In genomic region chr9:133121200-133122166, GRCh38 we compare ENCODE assay signal across 8 cellular contexts. TPM values are rescaled to one million over a fixed set of nuclear protein-coding genes. Genes with fewer than 3 reads are reported as not detected.
DNase-seq lines count a peak whose midpoint lies in the region; ATAC-seq, FAIRE-seq and TF ChIP-seq lines count a peak whose summit lies in the region.

Gene RALGDS, minus strand, starts transcription at chr9:133121240. Its CDS starts 86 bp downstream, at chr9:133121154.

- dilution Hi-C loops in endothelial cell of umbilical vein (cut with MboI; ENCODE audit: extremely low pct_ligation_motif_present, low sequenced_read_pairs): no loop called here

- intact Hi-C loops in CD4-positive, alpha-beta T cell (cut with DNase I, micrococcal nuclease): loop anchor here (1.0 to 2.0 kb wide), 4 partner anchors 12 to 28 kb away; no protein-coding TSS in a partner anchor
- intact Hi-C loops in endothelial cell of umbilical vein (cut with micrococcal nuclease): loop anchor here (1.0 to 2.0 kb wide), 4 partner anchors 14 to 904 kb away; partner anchors contain the start of gene BRD3OS

- H3K27ac ChIP-seq in CD4-positive, alpha-beta T cell (ENCODE audit: low read depth, low read length): peak within 1 kb of the TSS; percentile 75
- H3K27ac ChIP-seq in OCI-LY3 (ENCODE audit: low read length) (peak within 1 kb of the TSS; percentile 28), endothelial cell of umbilical vein (ENCODE audit: insufficient read depth, low read depth, low read length) (no peak within 1 kb of the TSS)

- POLR2A ChIA-PET in CD4-positive, alpha-beta T cell (lab: Charles Lee): interaction anchor here (0.6 to 6.5 kb wide), 9 partner anchors 10 to 195 kb away, joined by 3 to 34 read pairs (median 5); partner anchors contain the start of gene GTF3C5
- POLR2A ChIA-PET in endothelial cell of umbilical vein (lab: Charles Lee): no interaction called here

- H3K27ac Mint-ChIP-seq in CD4-positive, alpha-beta T cell: peak within 1 kb of the TSS; percentile 96

- peaks cover 36% of the 10 kb centered on the region for H3K4me1 ChIP-seq in OCI-LY3 (ENCODE audit: low read length)
- H3K4me1 ChIP-seq in endothelial cell of umbilical vein (ENCODE audit: control insufficient read depth, extremely low read depth, insufficient read depth, low read length): peaks cover 31% of the 10 kb centered on the region

- no peaks in the 10 kb centered on the region for H3K27me3 Mint-ChIP-seq in CD4-positive, alpha-beta T cell

- TF ChIP-seq CTCF in CD4-positive, alpha-beta T cell (IDR thresholded peaks at IDR 0.05): no peak
- no peak for TF ChIP-seq CTCF in OCI-LY3 (IDR thresholded peaks at IDR 0.05; ENCODE audit: low read depth, low read length)
- TF ChIP-seq CTCF in endothelial cell of umbilical vein (IDR thresholded peaks at IDR 0.05; ENCODE audit: extremely low read depth in 1 of 2, insufficient read depth in 1 of 2, low read depth in 1 of 2, low read length in 2 of 2): no peak

- H3K4me1 Mint-ChIP-seq in CD4-positive, alpha-beta T cell (ENCODE audit: low read depth): peaks cover 62% of the 10 kb centered on the region

- H3K4me3 ChIP-seq in OCI-LY3 (ENCODE audit: low read length) (peak within 1 kb of the TSS; percentile 90), endothelial cell of umbilical vein (replicated peaks in 1 of 3; ENCODE audit: insufficient read depth in 1 of 3, low read depth in 1 of 3, low read length in 3 of 3) (peak within 1 kb of the TSS; percentile 34 to 45 (median 41))

- H2AFZ ChIP-seq in OCI-LY3 (ENCODE audit: low read depth, low read length): peak within 1 kb of the TSS; percentile 39; the same call in 1 of the 2 replicates
- peak within 1 kb of the TSS; percentile 9 for H2AFZ ChIP-seq in endothelial cell of umbilical vein (ENCODE audit: low read depth, low read length)

- no peaks in the 10 kb centered on the region for H3K9me1 ChIP-seq in endothelial cell of umbilical vein (replicated peaks; ENCODE audit: control insufficient read depth, extremely low read depth, insufficient read depth, low read length)

- ATAC-seq in CD4-positive, alpha-beta T cell (ENCODE audit: poor library complexity): peak; percentile 75
- ATAC-seq in GM21360 (IDR thresholded peaks at IDR 0.05; ENCODE audit: unreplicated experiment): peak; percentile 47

- H3K9ac ChIP-seq in OCI-LY3 (ENCODE audit: low read length) (peak within 1 kb of the TSS; percentile 71), endothelial cell of umbilical vein (replicated peaks; ENCODE audit: extremely low read depth, insufficient read depth, low read length) (peak within 1 kb of the TSS; percentile 47)

- peaks cover 21% of the 10 kb centered on the region for H3K36me3 Mint-ChIP-seq in CD4-positive, alpha-beta T cell (ENCODE audit: low read depth)

- H3K27me3 ChIP-seq in CD4-positive, alpha-beta T cell (ENCODE audit: control insufficient read depth, insufficient read depth, low read length): no peaks in the 10 kb centered on the region
- H3K27me3 ChIP-seq in OCI-LY3 (ENCODE audit: low read depth, low read length) (no peaks in the 10 kb centered on the region), endothelial cell of umbilical vein (ENCODE audit: control insufficient read depth in 2 of 2, insufficient read depth in 2 of 2, low read length in 2 of 2) (no peaks in the 10 kb centered on the region)

- H3K9me3 Mint-ChIP-seq in CD4-positive, alpha-beta T cell: no peaks in the 10 kb centered on the region

- BruUV-seq in endothelial cell of umbilical vein (replicated peaks; lab: Mats Ljungman, UMichigan): no TSS peak

- peak within 1 kb of the TSS; percentile 98 for H3K4me2 ChIP-seq in OCI-LY3 (ENCODE audit: low read length)
- H3K4me2 ChIP-seq in endothelial cell of umbilical vein (ENCODE audit: insufficient read depth, low read length): peak within 1 kb of the TSS; percentile 31

- peak; percentile 74 for FAIRE-seq in endothelial cell of umbilical vein (lab: Jason Lieb, UNC)

- DNase-seq in CD4-positive, alpha-beta T cell: peak; percentile 83 to 94 (median 90)
- DNase-seq in HUDEP-2 (lab: John Stamatoyannopoulos, UW; ENCODE audit: unreplicated experiment in 76 of 76): peak in 70 of 76 experiments; percentile 18 to 92 (median 78)
- peak; percentile 95 for DNase-seq in activated CD8-positive, alpha-beta memory T cell treated with anti-CD3 and anti-CD28 coated beads, Interleukin-2, amount 50 U/mL, for 48 hours
- DNase-seq in endothelial cell of umbilical vein (ENCODE audit: low read depth, low spot score): peak; percentile 73
- peak; percentile 95 for DNase-seq in midbrain (lab: John Stamatoyannopoulos, UW)
- peak; percentile 81 to 84 for DNase-seq in stimulated activated CD8-positive, alpha-beta memory T cell treated with anti-CD3 and anti-CD28 coated beads, Interleukin-15, amount 100 ng/mL, for 48 hours (ENCODE audit: low read depth in 2 of 2)

- CTCF ChIA-PET in CD4-positive, alpha-beta T cell (lab: Charles Lee): interaction anchor here (1.1 to 6.5 kb wide), 4 partner anchors 12 to 27 kb away, joined by 3 to 41 read pairs (median 10); no protein-coding TSS in a partner anchor
- CTCF ChIA-PET in endothelial cell of umbilical vein (lab: Charles Lee): interaction anchor here (1.2 to 5.3 kb wide), 2 partner anchors 12 to 22 kb away, joined by 5 to 72 read pairs; no protein-coding TSS in a partner anchor

- peak within 1 kb of the TSS; percentile 85 for H3K4me3 Mint-ChIP-seq in CD4-positive, alpha-beta T cell

- H3K79me2 ChIP-seq in OCI-LY3 (ENCODE audit: low read length): peaks cover 11% of the 10 kb centered on the region
- H3K79me2 ChIP-seq in endothelial cell of umbilical vein (ENCODE audit: control insufficient read depth, insufficient read depth, low read length): no peaks in the 10 kb centered on the region

- H3K36me3 ChIP-seq in OCI-LY3 (replicated peaks; ENCODE audit: low read depth, low read length) (no peaks in the 10 kb centered on the region), endothelial cell of umbilical vein (ENCODE audit: control insufficient read depth in 2 of 2, extremely low read depth in 1 of 2, insufficient read depth in 2 of 2, low read length in 2 of 2) (no peaks in the 10 kb centered on the region)

- H3K9me3 ChIP-seq in CD4-positive, alpha-beta T cell (ENCODE audit: control insufficient read depth, low read length): no peaks in the 10 kb centered on the region
- H3K9me3 ChIP-seq in OCI-LY3 (ENCODE audit: insufficient read depth, low read length) (no peaks in the 10 kb centered on the region), endothelial cell of umbilical vein (replicated peaks; ENCODE audit: control insufficient read depth, insufficient read depth, low read length) (no peaks in the 10 kb centered on the region)

- TF ChIP-seq POLR2A in endothelial cell of umbilical vein (IDR thresholded peaks at IDR 0.05; ENCODE audit: low read depth, low read length): no peak

- peaks cover 65% of the 10 kb centered on the region for H4K20me1 ChIP-seq in OCI-LY3 (ENCODE audit: insufficient read depth, low read length)
- H4K20me1 ChIP-seq in endothelial cell of umbilical vein (replicated peaks; ENCODE audit: control insufficient read depth, extremely low read depth, insufficient read depth, low read length): no peaks in the 10 kb centered on the region

TF ChIP-seq in endothelial cell of umbilical vein, 7 proteins besides CTCF, POLR2A, EP300 and RAD21:
- TF ChIP-seq EZH2 (IDR thresholded peaks at IDR 0.05; ENCODE audit: borderline replicate concordance, low read depth, low read length, severe bottlenecking): no peak
- TF ChIP-seq MAX (IDR thresholded peaks at IDR 0.05; ENCODE audit: insufficient read depth, insufficient read length): no peak
- TF ChIP-seq FOS (IDR thresholded peaks at IDR 0.05; ENCODE audit: borderline replicate concordance, insufficient read depth, low read length): no peak
- TF ChIP-seq GATA2 (IDR thresholded peaks at IDR 0.05; ENCODE audit: insufficient read depth, insufficient read length, low read depth, low read length): no peak
- TF ChIP-seq MYC (IDR thresholded peaks at IDR 0.05; ENCODE audit: low read depth, low read length): no peak
- no peak for TF ChIP-seq JUN (IDR thresholded peaks at IDR 0.05; ENCODE audit: borderline replicate concordance, insufficient read depth, insufficient read length, low read depth)
- no peak for TF ChIP-seq POLR2AphosphoS5 (IDR thresholded peaks at IDR 0.05; ENCODE audit: insufficient read depth, low read depth, low read length)

RNA-seq across cellular contexts. Expression of gene RALGDS, which starts in this region (rescaled TPM):
- total RNA-seq in CD4-positive, alpha-beta T cell: 100 to 1,000 TPM; 166 to 168 TPM
- total RNA-seq in endothelial cell of umbilical vein: 41.4 and 43.1 TPM in 2 replicates
- 60.0 and 72.2 TPM in 2 replicates for polyA plus RNA-seq in endothelial cell of umbilical vein
- 42.1 and 51.4 TPM in 2 replicates for polyA plus RNA-seq in endothelial cell of umbilical vein (2011; cell fraction: cytosol; rRNA removed)
- 185 and 231 TPM in 2 replicates for polyA plus RNA-seq in endothelial cell of umbilical vein (2011; cell fraction: nucleus; rRNA removed)
- 23.4 and 32.2 TPM in 2 replicates for polyA plus RNA-seq in endothelial cell of umbilical vein (2012)
- 31.7 and 33.3 TPM in 2 replicates for polyA minus RNA-seq in endothelial cell of umbilical vein
- 14.1 TPM for polyA minus RNA-seq in endothelial cell of umbilical vein (2011; cell fraction: cytosol; rRNA and poly(A)+ RNA removed)
- 34.4 and 39.5 TPM in 2 replicates for polyA minus RNA-seq in endothelial cell of umbilical vein (2011; cell fraction: nucleus; rRNA and poly(A)+ RNA removed)
